In the genomic region with DNA sequence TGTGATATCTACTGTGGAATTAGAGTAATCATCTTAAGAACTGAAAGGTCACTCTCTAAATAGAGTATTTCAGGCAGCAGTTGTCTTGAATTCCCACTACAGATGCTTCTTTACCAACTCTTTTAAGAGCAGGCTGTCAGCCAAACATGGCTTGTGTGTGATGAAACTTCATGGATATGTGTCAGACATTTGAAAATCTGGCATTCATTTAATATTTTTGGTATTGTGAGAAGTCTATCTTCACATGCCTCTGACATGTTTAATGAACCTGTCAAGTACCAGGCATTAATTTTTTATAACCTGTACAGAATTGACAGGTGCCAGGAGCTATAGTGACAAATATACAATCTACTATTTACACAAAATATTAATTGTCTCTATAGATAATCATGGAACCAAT, we compare ENCODE assay signal across 29 cellular contexts.
"Had no signal": no experiment of that assay in that cellular context is flagged by ENCODE, and none has a peak within 500 bp of the region (broad histone marks: within the 10 kb centered on the region; RNA-seq: fewer than 3 reads in every experiment).

No MANE protein-coding gene starts in this region.

- H3K4me3 Mint-ChIP-seq: immature natural killer cell; mesothelial cell of epicardium; naive thymus-derived CD4-positive, alpha-beta T cell; natural killer cell treated with Interleukin-12 subunit alpha and Interleukin-12 subunit beta and Interleukin-15 and Interleukin-18, amount 100 ng/mL, for 72 hours; neural crest cell; stimulated activated naive B cell treated with anti-CD40 and anti-IgM and Interleukin-4, amounts not matched to agents 10 μg/mL and 1 μg/mL and 100 μg/mL, for 72 hours had no signal

- H3K36me3 ChIP-seq: left lung, lower lobe of right lung, pancreas, prostate gland, stomach, thyroid gland, transverse colon, upper lobe of left lung, vagina had no signal

- DNase-seq: immature natural killer cell; kidney; left colon; left lung; lower lobe of right lung; mesendoderm; naive thymus-derived CD4-positive, alpha-beta T cell; nucleus accumbens; pancreas; posterior cingulate gyrus; retina; right cardiac atrium; stimulated activated CD4-positive, alpha-beta T cell treated with anti-CD3 and anti-CD28 coated beads, Interleukin-12 subunit alpha, Interleukin-12 subunit beta, amount 100 ng/mL, for 4 hours; stimulated activated CD4-positive, alpha-beta T cell treated with anti-CD3 and anti-CD28 coated beads, Interleukin-15, amount 100 ng/mL, for 24 hours; stimulated activated CD4-positive, alpha-beta T cell treated with anti-CD3 and anti-CD28 coated beads, Interleukin-2, amount 100 ng/mL, for 24 hours; stimulated activated CD4-positive, alpha-beta T cell treated with anti-CD3 and anti-CD28 coated beads, Interleukin-4, amount 100 ng/mL, for 1 hour; stimulated activated naive B cell treated with anti-CD40 and anti-IgM and Interleukin-4, amounts not matched to agents 10 μg/mL and 1 μg/mL and 100 μg/mL, for 72 hours; stimulated activated naive CD8-positive, alpha-beta T cell treated with anti-CD3 and anti-CD28 coated beads, Interleukin-15, Interleukin-2, amounts not matched to agents 100 U/mL and 50 U/mL, for 24 hours; stomach; testis; thyroid gland; transverse colon; upper lobe of left lung had no signal

- H3K4me1 ChIP-seq: left lung, lower lobe of right lung, pancreas, prostate gland, stomach, testis, thyroid gland, transverse colon, upper lobe of left lung, vagina had no signal

- H3K9me3 Mint-ChIP-seq: mesothelial cell of epicardium had no signal

- H3K27me3 ChIP-seq: left lung, pancreas, stomach, testis, thyroid gland, transverse colon, upper lobe of left lung, vagina had no signal

- H3K27ac ChIP-seq: left lung, lower lobe of right lung, pancreas, prostate gland, skin epidermis, stomach, testis, thyroid gland, transverse colon, upper lobe of left lung, vagina had no signal

- H3K4me1 Mint-ChIP-seq: immature natural killer cell; mesothelial cell of epicardium; naive thymus-derived CD4-positive, alpha-beta T cell; neural crest cell; stimulated activated naive B cell treated with anti-CD40 and anti-IgM and Interleukin-4, amounts not matched to agents 10 μg/mL and 1 μg/mL and 100 μg/mL, for 72 hours had no signal

- H3K27ac Mint-ChIP-seq: immature natural killer cell; mesothelial cell of epicardium; naive thymus-derived CD4-positive, alpha-beta T cell; natural killer cell treated with Interleukin-12 subunit alpha and Interleukin-12 subunit beta and Interleukin-15 and Interleukin-18, amount 100 ng/mL, for 72 hours; stimulated activated naive B cell treated with anti-CD40 and anti-IgM and Interleukin-4, amounts not matched to agents 10 μg/mL and 1 μg/mL and 100 μg/mL, for 72 hours had no signal

- H3K9me3 ChIP-seq: lower lobe of right lung, pancreas, prostate gland, testis, thyroid gland, vagina had no signal

- H3K27me3 Mint-ChIP-seq: naive thymus-derived CD4-positive, alpha-beta T cell; natural killer cell treated with Interleukin-12 subunit alpha and Interleukin-12 subunit beta and Interleukin-15 and Interleukin-18, amount 100 ng/mL, for 72 hours; stimulated activated naive B cell treated with anti-CD40 and anti-IgM and Interleukin-4, amounts not matched to agents 10 μg/mL and 1 μg/mL and 100 μg/mL, for 72 hours had no signal

- H3K36me3 Mint-ChIP-seq: mesothelial cell of epicardium; naive thymus-derived CD4-positive, alpha-beta T cell; stimulated activated naive B cell treated with anti-CD40 and anti-IgM and Interleukin-4, amounts not matched to agents 10 μg/mL and 1 μg/mL and 100 μg/mL, for 72 hours had no signal

- H3K4me3 ChIP-seq: left lung, lower lobe of right lung, pancreas, prostate gland, skin epidermis, stomach, testis, thyroid gland, transverse colon, upper lobe of left lung, vagina had no signal
